Comparison of ENCODE assay signal across 8 cellular contexts in genomic region chr6:109093732-109094131, GRCh38. TPM values are rescaled to one million over a fixed set of nuclear protein-coding genes. Genes with fewer than 3 reads are reported as not detected.
DNase-seq lines count a peak whose midpoint lies in the region; ATAC-seq and TF ChIP-seq lines count a peak whose summit lies in the region.

No MANE protein-coding gene starts in this region.

- TF ChIP-seq CTCF in CD8-positive, alpha-beta T cell (IDR thresholded peaks at IDR 0.05) = no peak
- TF ChIP-seq CTCF in LNCaP clone FGC (IDR thresholded peaks at IDR 0.05; ENCODE audit: control insufficient read depth, extremely low read depth, insufficient read depth) (no peak), MCF 10A (IDR thresholded peaks at IDR 0.05; ENCODE audit: unreplicated experiment) (no peak), lung (IDR thresholded peaks at IDR 0.05; ENCODE audit: control extremely low read depth, extremely low read depth) (no peak)

- intact Hi-C loops in CD8-positive, alpha-beta T cell (cut with DNase I, micrococcal nuclease) = loop anchor here (1.0 to 10.0 kb wide), 16 partner anchors 17 to 1976 kb away; partner anchors contain the start of genes AFG1L (in 2 of the 2), AK9 (in 1 of the 2), ARMC2 (in 1 of the 2) and BEND3 (in 1 of the 2)
- intact Hi-C loops in MCF 10A (cut with micrococcal nuclease) = loop anchor here (1.0 kb wide), 1 partner anchor 291 kb away; no protein-coding TSS in a partner anchor

- H3K4me1 ChIP-seq in CD8-positive, alpha-beta T cell (ENCODE audit: insufficient read depth, low read length) = peaks cover 31% of the 10 kb centered on the region
- peaks cover 3 to 22% of the 10 kb centered on the region in 2 donors for H3K4me1 ChIP-seq in lung (ENCODE audit: control insufficient read depth in 2 of 2, insufficient read depth in 2 of 2, low read length in 2 of 2)
- no peaks in the 10 kb centered on the region for H3K4me1 ChIP-seq in urinary bladder (ENCODE audit: insufficient read depth)

- H3K36me3 ChIP-seq in CD8-positive, alpha-beta T cell (ENCODE audit: insufficient read depth, low read length) = no peaks in the 10 kb centered on the region
- H3K36me3 ChIP-seq in lung (ENCODE audit: control insufficient read depth in 2 of 2, insufficient read depth in 2 of 2, low read length in 2 of 2) (peaks cover 0 to 3% of the 10 kb centered on the region in 2 donors), urinary bladder (ENCODE audit: insufficient read depth) (peaks cover 2% of the 10 kb centered on the region)

- CTCF ChIA-PET in CD8-positive, alpha-beta T cell (lab: Charles Lee) = interaction anchor here (1.9 kb wide), 1 partner anchor 23 kb away, joined by 4 read pairs; no protein-coding TSS in a partner anchor
- CTCF ChIA-PET in MCF 10A (lab: Yijun Ruan, JAX) = interaction anchor here (0.6 to 1.9 kb wide), 4 partner anchors 20 to 540 kb away, joined by 3 to 7 read pairs (median 4); partner anchors contain the start of gene CD164

- 1% methylated on average over 9 of the region's 9 CpGs for WGBS in lung, 2 donors
- WGBS in urinary bladder = under 1% methylated on average over 9 of the region's 9 CpGs

- no peak for DNase-seq in CD8-positive, alpha-beta T cell
- DNase-seq in LNCaP clone FGC (ENCODE audit: low read depth) = no peak
- peak; percentile 30 for DNase-seq in MCF 10A (ENCODE audit: unreplicated experiment)
- DNase-seq in lung (ENCODE audit: low spot score) = no peak
- DNase-seq in SW480 (ENCODE audit: low spot score) = no peak
- no peak for DNase-seq in activated CD4-positive, alpha-beta T cell treated with anti-CD3 and anti-CD28 coated beads, Interleukin-2, amount 50 U/mL, for 1 hour

- peaks cover 13% of the 10 kb centered on the region for H3K36me3 Mint-ChIP-seq in CD8-positive, alpha-beta T cell
- H3K36me3 Mint-ChIP-seq in MCF 10A (ENCODE audit: insufficient read depth, unreplicated experiment) = no peaks in the 10 kb centered on the region

- H3K4me3 ChIP-seq in CD8-positive, alpha-beta T cell (ENCODE audit: low read depth, low read length) = peak overlapping the region; percentile 74
- H3K4me3 ChIP-seq in LNCaP clone FGC (ENCODE audit: low read depth, low read length) (peak overlapping the region; percentile 88), lung (peak overlapping the region; percentile 48), urinary bladder (ENCODE audit: low read depth, low read length) (peak overlapping the region; percentile 38)

- no peaks in the 10 kb centered on the region for H3K9me3 ChIP-seq in CD8-positive, alpha-beta T cell (ENCODE audit: low read length)
- no peaks in the 10 kb centered on the region for H3K9me3 ChIP-seq in lung (ENCODE audit: control insufficient read depth in 2 of 2, insufficient read depth in 1 of 2, low read length in 1 of 2)

- no peaks in the 10 kb centered on the region for H3K27me3 ChIP-seq in CD8-positive, alpha-beta T cell (ENCODE audit: insufficient read depth, low read length)
- no peaks in the 10 kb centered on the region for H3K27me3 ChIP-seq in lung (ENCODE audit: control insufficient read depth, insufficient read depth)

- no peak for ATAC-seq in CD8-positive, alpha-beta T cell
- ATAC-seq in lung (ENCODE audit: insufficient read depth, low FRiP score) (no peak), HG03378 (IDR thresholded peaks at IDR 0.05; ENCODE audit: unreplicated experiment) (no peak)

- POLR2A ChIA-PET in CD8-positive, alpha-beta T cell (lab: Charles Lee) = interaction anchor here (0.6 to 3.9 kb wide), 17 partner anchors 10 to 1781 kb away, joined by 3 to 38 read pairs (median 4); partner anchors contain the start of genes AMD1, ARMC2, CD164 and FOXO3
- POLR2A ChIA-PET in MCF 10A (lab: Yijun Ruan, JAX) = interaction anchor here (0.6 to 4.9 kb wide), 47 partner anchors 9 to 1137 kb away, joined by 3 to 94 read pairs (median 6); partner anchors contain the start of genes ARMC2, CD164 and FOXO3

- H3K27ac ChIP-seq in CD8-positive, alpha-beta T cell (ENCODE audit: low read depth, low read length) = peak overlapping the region; percentile 95
- H3K27ac ChIP-seq in lung (ENCODE audit: low read depth in 1 of 2, low read length in 1 of 2) (peak overlapping the region in 1 of 2 donors; percentile 99), urinary bladder (ENCODE audit: low read depth) (no peak overlapping the region)

- H3K4me1 Mint-ChIP-seq in CD8-positive, alpha-beta T cell (ENCODE audit: low read depth) = peaks cover 63% of the 10 kb centered on the region
- H3K4me1 Mint-ChIP-seq in MCF 10A (ENCODE audit: insufficient read depth, unreplicated experiment) = peaks cover 43% of the 10 kb centered on the region

- H3K9me3 Mint-ChIP-seq in CD8-positive, alpha-beta T cell = no peaks in the 10 kb centered on the region
- H3K9me3 Mint-ChIP-seq in MCF 10A (ENCODE audit: unreplicated experiment) = no peaks in the 10 kb centered on the region

- H3K4me3 Mint-ChIP-seq in CD8-positive, alpha-beta T cell = peak overlapping the region; percentile 96
- H3K4me3 Mint-ChIP-seq in MCF 10A (ENCODE audit: unreplicated experiment) = peak overlapping the region; percentile 92

- peak overlapping the region; percentile 94 for H3K27ac Mint-ChIP-seq in CD8-positive, alpha-beta T cell
- peak overlapping the region; percentile 98 for H3K27ac Mint-ChIP-seq in MCF 10A (ENCODE audit: low read depth, unreplicated experiment)

- no peaks in the 10 kb centered on the region for H3K27me3 Mint-ChIP-seq in CD8-positive, alpha-beta T cell (ENCODE audit: low read depth)
- no peaks in the 10 kb centered on the region for H3K27me3 Mint-ChIP-seq in MCF 10A (ENCODE audit: insufficient read depth, unreplicated experiment)

- BruUV-seq in MCF 10A (replicated peaks; lab: Mats Ljungman, UMichigan) = TSS peak; percentile 48

RNA-seq across cellular contexts. Expression of gene SESN1, which starts 0.9 kb away (rescaled TPM):
- total RNA-seq in CD8-positive, alpha-beta T cell = 10 to 100 TPM; 53.5 to 56.4 TPM
- total RNA-seq in MCF 10A (2022) = 16.7 and 23.0 TPM in 2 replicates
- 10 to 100 TPM; 23.2 to 69.8 TPM for total RNA-seq in lung
- polyA plus RNA-seq in lung = 10 to 100 TPM; 12.9 to 18.9 TPM
- 67.2 TPM for total RNA-seq in urinary bladder
- polyA plus RNA-seq in urinary bladder = 33.4 TPM

RNA-seq across cellular contexts. Expression of gene CEP57L1, which starts 1.6 kb away (rescaled TPM):
- total RNA-seq in CD8-positive, alpha-beta T cell = 1 to 10 TPM; 2.9 to 3.7 TPM
- total RNA-seq in MCF 10A (2022) = 16.7 and 18.9 TPM in 2 replicates
- 10 to 100 TPM in 1 of 2 donors, 1 to 10 TPM in 1; 9.3 to 44.3 TPM for total RNA-seq in lung
- 1 to 10 TPM; 4.8 to 7.1 TPM for polyA plus RNA-seq in lung
- 83.1 TPM for total RNA-seq in urinary bladder
- polyA plus RNA-seq in urinary bladder = 8.0 TPM

Comparison
In these comparisons a context has a peak if more than half of its experiments do, and no peak if none do; other contexts are left out.
1. H3K4me3 ChIP-seq: peak in every context shown above with its lines; median percentile 88 in LNCaP clone FGC; 74 in CD8-positive, alpha-beta T cell; 48 in lung; 38 in urinary bladder.